20 cellular contexts compared by ENCODE assay signal in genomic region chr2:207898354-207898695, GRCh38.
DNase-seq lines count a peak whose midpoint lies in the region; ATAC-seq and TF ChIP-seq lines count a peak whose summit lies in the region.
"Had no signal": no experiment of that assay in that cellular context is flagged by ENCODE, and none has a peak within 500 bp of the region (broad histone marks: within the 10 kb centered on the region; RNA-seq: fewer than 3 reads in every experiment).

No MANE protein-coding gene starts in this region.

- H3K27ac ChIP-seq in angular gyrus (ENCODE audit: low read depth, low read length) (peak overlapping the region; percentile 45), neural progenitor cell (peak overlapping the region; percentile 98), temporal lobe (ENCODE audit: low read depth, low read length) (peak overlapping the region; percentile 47)

- H3K4me1 ChIP-seq in neural progenitor cell: peaks cover 96% of the 10 kb centered on the region

- H3F3A ChIP-seq in neural progenitor cell (ENCODE audit: low read depth): peaks cover 98% of the 10 kb centered on the region

- peaks cover 4% of the 10 kb centered on the region for H3K36me3 Mint-ChIP-seq in glutamatergic neuron (ENCODE audit: unreplicated experiment)
- H3K36me3 Mint-ChIP-seq in neural progenitor cell: no peaks in the 10 kb centered on the region
- H3K36me3 Mint-ChIP-seq in nephron progenitor cell (ENCODE audit: low read depth): peaks cover 4% of the 10 kb centered on the region

- H3K36me3 ChIP-seq in neural progenitor cell: no peaks in the 10 kb centered on the region

- H3K27me3 Mint-ChIP-seq in glutamatergic neuron (ENCODE audit: unreplicated experiment): peaks cover 2% of the 10 kb centered on the region
- H3K27me3 Mint-ChIP-seq in neural progenitor cell (ENCODE audit: insufficient read depth, low read depth): peaks cover 17% of the 10 kb centered on the region
- H3K27me3 Mint-ChIP-seq in nephron progenitor cell (ENCODE audit: low read depth, poor library complexity): peaks cover 13% of the 10 kb centered on the region
- H3K27me3 Mint-ChIP-seq: CD4-positive, alpha-beta memory T cell had no signal

- H3K79me2 ChIP-seq in neural progenitor cell (ENCODE audit: low read depth): peaks cover 32% of the 10 kb centered on the region

- no peaks in the 10 kb centered on the region for H3K27me3 ChIP-seq in neural progenitor cell

- peak overlapping the region; percentile 68 for H3K27ac Mint-ChIP-seq in glutamatergic neuron (ENCODE audit: unreplicated experiment)
- no peak overlapping the region for H3K27ac Mint-ChIP-seq in neural progenitor cell
- no peak overlapping the region for H3K27ac Mint-ChIP-seq in nephron progenitor cell
- H3K27ac Mint-ChIP-seq: CD4-positive, alpha-beta memory T cell had no signal

- no peak overlapping the region for H2AFZ ChIP-seq in neural progenitor cell (replicated peaks)

- DNase-seq in glutamatergic neuron (no peak), neural progenitor cell (ENCODE audit: low spot score) (no peak), nephron progenitor cell (no peak)
- DNase-seq: CD4-positive, alpha-beta memory T cell; COR-L47; KBM-7; MV-4-11; NCI-H1105 treated with DMSO at 0.1 percent for 48 hours; NCI-H146; NCI-H2029; NCI-H446 treated with DMSO at 0.1 percent for 48 hours; NCI-H526; NCI-H82; NK-92 treated with Interleukin-12 subunit alpha and Interleukin-12 subunit beta, amount 100 ng/mL, for 24 hours; PC-3; SK-N-SH had no signal

- no peaks in the 10 kb centered on the region for H3K9me3 Mint-ChIP-seq in glutamatergic neuron (ENCODE audit: unreplicated experiment)
- no peaks in the 10 kb centered on the region for H3K9me3 Mint-ChIP-seq in neural progenitor cell
- H3K9me3 Mint-ChIP-seq in nephron progenitor cell: no peaks in the 10 kb centered on the region

- no peak overlapping the region for H3K9ac ChIP-seq in neural progenitor cell
- H3K9ac ChIP-seq: SK-N-SH had no signal

- no peak overlapping the region for H3K4me3 Mint-ChIP-seq in glutamatergic neuron (ENCODE audit: unreplicated experiment)
- no peak overlapping the region for H3K4me3 Mint-ChIP-seq in neural progenitor cell
- no peak overlapping the region for H3K4me3 Mint-ChIP-seq in nephron progenitor cell
- H3K4me3 Mint-ChIP-seq: CD4-positive, alpha-beta memory T cell had no signal

- H3K9me3 ChIP-seq in neural progenitor cell (ENCODE audit: low read depth): no peaks in the 10 kb centered on the region
- H3K9me3 ChIP-seq: SK-N-SH had no signal

- H3K4me3 ChIP-seq in neural progenitor cell: no peak overlapping the region

- H4K20me1 ChIP-seq in neural progenitor cell (ENCODE audit: low read depth): no peaks in the 10 kb centered on the region

- ATAC-seq in GM21515 (IDR thresholded peaks at IDR 0.05; ENCODE audit: unreplicated experiment) (no peak), HG02571 (IDR thresholded peaks at IDR 0.05; ENCODE audit: unreplicated experiment) (no peak)
- ATAC-seq: PC-3 had no signal

- peaks cover 6% of the 10 kb centered on the region for H3K4me1 Mint-ChIP-seq in glutamatergic neuron (ENCODE audit: low read depth, unreplicated experiment)
- H3K4me1 Mint-ChIP-seq in neural progenitor cell: peaks cover 61% of the 10 kb centered on the region
- H3K4me1 Mint-ChIP-seq in nephron progenitor cell: peaks cover 25% of the 10 kb centered on the region
- H3K4me1 Mint-ChIP-seq: CD4-positive, alpha-beta memory T cell had no signal

- H3K4me2 ChIP-seq in neural progenitor cell: peak overlapping the region; percentile 56
- H3K4me2 ChIP-seq: SK-N-SH had no signal

- TF ChIP-seq CTCF in glutamatergic neuron (IDR thresholded peaks at IDR 0.05; ENCODE audit: partially characterized antibody, unreplicated experiment): no peak
- TF ChIP-seq CTCF in neural progenitor cell (IDR thresholded peaks at IDR 0.05): no peak
- TF ChIP-seq CTCF in nephron progenitor cell (IDR thresholded peaks at IDR 0.05): no peak

Comparison
In these comparisons a context has a peak if more than half of its experiments do, and no peak if none do; other contexts are left out.
1. H3K27ac ChIP-seq: peak in every context shown above with its lines; median percentile 98 in neural progenitor cell; 47 in temporal lobe; 45 in angular gyrus.